8 cellular contexts compared by ENCODE assay signal in the genomic region with DNA sequence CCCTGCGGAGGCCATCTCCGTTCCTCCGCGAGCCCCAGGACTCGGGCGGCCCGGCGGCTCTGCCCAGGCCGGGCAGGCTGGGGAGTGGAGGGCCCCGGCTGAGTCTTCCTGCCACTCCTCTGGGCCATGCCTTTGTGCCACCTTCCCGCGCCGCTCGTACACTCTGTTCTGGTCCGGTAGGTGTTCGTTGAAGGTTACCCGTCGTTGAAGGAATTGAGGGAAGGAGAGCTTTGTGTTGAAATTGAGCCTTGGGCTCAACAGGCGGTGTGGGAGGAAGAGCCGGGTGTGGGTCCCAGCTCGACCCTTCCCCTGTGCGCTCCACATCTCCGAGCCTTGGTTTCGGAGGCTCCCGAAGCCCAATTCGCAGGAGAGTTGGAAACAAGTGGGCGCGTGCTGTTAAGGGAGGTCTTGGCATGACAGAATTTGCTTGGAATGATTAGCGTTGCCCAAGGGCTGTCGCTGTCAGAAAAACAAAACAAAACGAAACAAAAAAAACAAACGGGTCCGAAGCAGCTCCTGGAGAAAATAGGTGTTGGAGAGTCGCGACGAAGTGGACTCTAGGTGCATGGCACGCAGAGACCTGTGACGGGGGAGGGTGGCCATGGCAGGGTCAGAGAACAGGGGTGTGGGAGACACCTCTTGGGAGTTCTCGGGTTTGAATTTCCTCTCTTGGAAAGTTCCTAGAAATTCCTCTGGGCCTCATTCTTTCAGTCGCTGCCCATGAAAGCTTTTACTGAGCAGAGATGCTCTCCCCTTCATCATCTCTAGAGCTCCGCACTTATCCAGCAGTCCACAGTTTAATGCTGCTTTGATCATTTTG. TPM values are rescaled to one million over a fixed set of nuclear protein-coding genes. Genes with fewer than 3 reads are reported as not detected.
A peak's percentile ranks its signal among the peaks of the same experiment; 100 is the strongest.
DNase-seq lines count a peak whose midpoint lies in the region; ATAC-seq and TF ChIP-seq lines count a peak whose summit lies in the region.

No MANE protein-coding gene starts in this region.

- peaks cover 40% of the 10 kb centered on the region for H3K36me3 Mint-ChIP-seq in activated CD4-positive, alpha-beta memory T cell treated with anti-CD3 and anti-CD28 coated beads, Interleukin-2, amount 10 ng/mL, durations not matched to agents 7 days and 5 days (ENCODE audit: low read depth)

- CTCF ChIA-PET in activated CD4-positive, alpha-beta memory T cell treated with anti-CD3 and anti-CD28 coated beads, Interleukin-2, amount 10 ng/mL, durations not matched to agents 7 days and 5 days (lab: Charles Lee): interaction anchor here (0.6 to 2.9 kb wide), 19 partner anchors 10 to 1312 kb away, joined by 3 to 36 read pairs (median 4); a partner anchor contains a TSS
- CTCF ChIA-PET in GM10248 (lab: Yijun Ruan, JAX): interaction anchor here (0.6 to 4.3 kb wide), 27 partner anchors 10 to 400 kb away, joined by 3 to 27 read pairs (median 4); a partner anchor contains a TSS

- H3K9me3 ChIP-seq in right atrium auricular region (no peaks in the 10 kb centered on the region), skeletal muscle satellite cell (replicated peaks; ENCODE audit: low read length) (no peaks in the 10 kb centered on the region)

- H3K4me3 Mint-ChIP-seq in activated CD4-positive, alpha-beta memory T cell treated with anti-CD3 and anti-CD28 coated beads, Interleukin-2, amount 10 ng/mL, durations not matched to agents 7 days and 5 days: peak overlapping the region; percentile 97

- H3K27ac ChIP-seq in ACC112 (ENCODE audit: low read depth, low read length) (peak overlapping the region; percentile 69), right atrium auricular region (peak overlapping the region; percentile 89 to 91)

- H3K36me3 ChIP-seq in ACC112 (ENCODE audit: insufficient read depth, low read length): 0 out of 2 replicates have a peak, but pooled peaks cover 2% of the 10 kb centered on the region
- H3K36me3 ChIP-seq in right atrium auricular region: no peaks in the 10 kb centered on the region
- H3K36me3 ChIP-seq in skeletal muscle satellite cell (ENCODE audit: insufficient read depth, low read length): peaks cover 6% of the 10 kb centered on the region

- H2AFZ ChIP-seq in ACC112 (ENCODE audit: low read length, unreplicated experiment): peak overlapping the region; percentile 41

- no peak for DNase-seq in activated CD4-positive, alpha-beta memory T cell treated with anti-CD3 and anti-CD28 coated beads, Interleukin-2, amount 10 ng/mL, durations not matched to agents 7 days and 5 days
- DNase-seq in right atrium auricular region (ENCODE audit: low spot score): no peak
- DNase-seq in NCI-H2196 (lab: John Stamatoyannopoulos, UW; ENCODE audit: unreplicated experiment): no peak
- DNase-seq in GM10248 (ENCODE audit: extremely low spot score): no peak

- H3K4me2 ChIP-seq in skeletal muscle satellite cell (ENCODE audit: low read length): peak overlapping the region; percentile 94

- H3K9ac ChIP-seq in skeletal muscle satellite cell (ENCODE audit: low read depth, low read length): peak overlapping the region; percentile 95

- H3K9me3 Mint-ChIP-seq in activated CD4-positive, alpha-beta memory T cell treated with anti-CD3 and anti-CD28 coated beads, Interleukin-2, amount 10 ng/mL, durations not matched to agents 7 days and 5 days: no peaks in the 10 kb centered on the region

- H3K4me1 ChIP-seq in ACC112 (ENCODE audit: control insufficient read depth, insufficient read depth, low read length, unreplicated experiment): peaks cover 17% of the 10 kb centered on the region
- H3K4me1 ChIP-seq in right atrium auricular region: peaks cover 0 to 25% of the 10 kb centered on the region in 2 donors
- H3K4me1 ChIP-seq in skeletal muscle satellite cell (ENCODE audit: control insufficient read depth, insufficient read depth, low read length): peaks cover 3% of the 10 kb centered on the region

- H3K27me3 ChIP-seq in ACC112 (ENCODE audit: insufficient read depth, low read length): no peaks in the 10 kb centered on the region
- H3K27me3 ChIP-seq in right atrium auricular region: no peaks in the 10 kb centered on the region
- H3K27me3 ChIP-seq in skeletal muscle satellite cell (ENCODE audit: control insufficient read depth, insufficient read depth, low read length): no peaks in the 10 kb centered on the region

- peak; percentile 28 for ATAC-seq in GM18909 (IDR thresholded peaks at IDR 0.05; ENCODE audit: poor library complexity, unreplicated experiment)
- ATAC-seq in HG03159 (IDR thresholded peaks at IDR 0.05; ENCODE audit: unreplicated experiment): peak; percentile 20

- peaks cover 73% of the 10 kb centered on the region for H3K79me2 ChIP-seq in ACC112 (ENCODE audit: control insufficient read depth, insufficient read depth, low read length, unreplicated experiment)

- H3K27me3 Mint-ChIP-seq in activated CD4-positive, alpha-beta memory T cell treated with anti-CD3 and anti-CD28 coated beads, Interleukin-2, amount 10 ng/mL, durations not matched to agents 7 days and 5 days: no peaks in the 10 kb centered on the region

- H3K4me3 ChIP-seq in ACC112 (ENCODE audit: low read depth, low read length) (peak overlapping the region; percentile 90), right atrium auricular region (peak overlapping the region; percentile 80 to 83), skeletal muscle satellite cell (ENCODE audit: low read length) (peak overlapping the region; percentile 90)

- H3K4me1 Mint-ChIP-seq in activated CD4-positive, alpha-beta memory T cell treated with anti-CD3 and anti-CD28 coated beads, Interleukin-2, amount 10 ng/mL, durations not matched to agents 7 days and 5 days: peaks cover 59% of the 10 kb centered on the region

- peak overlapping the region; percentile 96 for H3K27ac Mint-ChIP-seq in activated CD4-positive, alpha-beta memory T cell treated with anti-CD3 and anti-CD28 coated beads, Interleukin-2, amount 10 ng/mL, durations not matched to agents 7 days and 5 days

- POLR2A ChIA-PET in activated CD4-positive, alpha-beta memory T cell treated with anti-CD3 and anti-CD28 coated beads, Interleukin-2, amount 10 ng/mL, durations not matched to agents 7 days and 5 days (lab: Charles Lee): interaction anchor here (0.8 to 2.4 kb wide), 11 partner anchors 10 to 763 kb away, joined by 3 to 25 read pairs (median 3); no protein-coding TSS in a partner anchor
- POLR2A ChIA-PET in GM10248 (lab: Yijun Ruan, JAX): interaction anchor here (0.8 kb wide), 1 partner anchor 34 kb away, joined by 3 read pairs; a partner anchor contains a TSS

- TF ChIP-seq CTCF in right atrium auricular region (IDR thresholded peaks at IDR 0.05) (no peak), GM10248 (IDR thresholded peaks at IDR 0.05; ENCODE audit: control extremely low read depth, extremely low read depth, low read depth, missing control alignments) (no peak)

RNA-seq across cellular contexts. Expression of a gene that starts 1.2 kb away (rescaled TPM):
- total RNA-seq in activated CD4-positive, alpha-beta memory T cell treated with anti-CD3 and anti-CD28 coated beads, Interleukin-2, amount 10 ng/mL, durations not matched to agents 7 days and 5 days: 100 to 1,000 TPM; 249 to 267 TPM
- total RNA-seq in right atrium auricular region: 10 to 100 TPM; 74.9 to 84.4 TPM
- 67.9 and 77.3 TPM in 2 replicates for total RNA-seq in skeletal muscle satellite cell (2012; rRNA removed)

RNA-seq across cellular contexts. Expression of a gene that starts 17.5 kb away (rescaled TPM):
- total RNA-seq in activated CD4-positive, alpha-beta memory T cell treated with anti-CD3 and anti-CD28 coated beads, Interleukin-2, amount 10 ng/mL, durations not matched to agents 7 days and 5 days: not detected
- 10 to 100 TPM; 13.0 to 34.2 TPM for total RNA-seq in right atrium auricular region
- total RNA-seq in skeletal muscle satellite cell (2012; rRNA removed): not detected in 2 replicates

RNA-seq across cellular contexts. Expression of a gene that starts 34.3 kb away (rescaled TPM):
- 1 to 10 TPM; 4.5 to 5.2 TPM for total RNA-seq in activated CD4-positive, alpha-beta memory T cell treated with anti-CD3 and anti-CD28 coated beads, Interleukin-2, amount 10 ng/mL, durations not matched to agents 7 days and 5 days
- 1 to 10 TPM; 2.8 to 3.9 TPM for total RNA-seq in right atrium auricular region
- 4.4 and 5.6 TPM in 2 replicates for total RNA-seq in skeletal muscle satellite cell (2012; rRNA removed)

Comparison
In these comparisons a context has a peak if more than half of its experiments do, and no peak if none do; other contexts are left out.
1. RNA of a gene that starts 17.5 kb away (total RNA-seq): 13.0 to 34.2 TPM in right atrium auricular region; not detected in activated CD4-positive, alpha-beta memory T cell treated with anti-CD3 and anti-CD28 coated beads, Interleukin-2, amount 10 ng/mL, durations not matched to agents 7 days and 5 days; every median in the first group is over 10 times any median in the second.
2. Peak in every context shown above with its lines, with median percentiles within 50 percentile points of each other: H3K4me3 ChIP-seq.